1 cellular context compared by ENCODE assay signal in genomic region chr16:20674684-20675487, GRCh38.
TF ChIP-seq lines count a peak whose summit lies in the region.

No MANE protein-coding gene starts in this region.

TF ChIP-seq in HepG2, 621 proteins besides CTCF, POLR2A, EP300 and RAD21 (continued from another document and continues in another):
- TF ChIP-seq, protein P1, sequence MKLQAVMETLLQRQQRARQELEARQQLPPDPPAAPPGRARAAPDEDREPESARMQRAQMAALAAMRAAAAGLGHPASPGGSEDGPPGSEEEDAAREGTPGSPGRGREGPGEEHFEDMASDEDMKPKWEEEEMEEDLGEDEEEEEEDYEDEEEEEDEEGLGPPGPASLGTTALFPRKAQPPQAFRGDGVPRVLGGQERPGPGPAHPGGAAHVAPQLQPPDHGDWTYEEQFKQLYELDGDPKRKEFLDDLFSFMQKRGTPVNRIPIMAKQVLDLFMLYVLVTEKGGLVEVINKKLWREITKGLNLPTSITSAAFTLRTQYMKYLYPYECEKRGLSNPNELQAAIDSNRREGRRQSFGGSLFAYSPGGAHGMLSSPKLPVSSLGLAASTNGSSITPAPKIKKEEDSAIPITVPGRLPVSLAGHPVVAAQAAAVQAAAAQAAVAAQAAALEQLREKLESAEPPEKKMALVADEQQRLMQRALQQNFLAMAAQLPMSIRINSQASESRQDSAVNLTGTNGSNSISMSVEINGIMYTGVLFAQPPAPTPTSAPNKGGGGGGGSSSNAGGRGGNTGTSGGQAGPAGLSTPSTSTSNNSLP (IDR thresholded peaks at IDR 0.05; ENCODE audit: low read depth, low read length): no peak
- TF ChIP-seq ARNT2 (CRISPR knock-in tag; IDR thresholded peaks at IDR 0.05; ENCODE audit: low read depth) (0 out of 2 replicates have a peak, but pooled peaks have one; percentile 15), IKZF5 (CRISPR knock-in tag; IDR thresholded peaks at IDR 0.05) (no peak; the same call in 1 of the 2 replicates), ZMYM3 (CRISPR knock-in tag; IDR thresholded peaks at IDR 0.05) (no peak; the same call in none of the 2 replicates), SMYD3 (CRISPR knock-in tag; IDR thresholded peaks at IDR 0.05) (peak; percentile 95), NBN (conservative IDR thresholded peaks at IDR 0.05) (no peak), NR0B2 (CRISPR knock-in tag; IDR thresholded peaks at IDR 0.05) (peak; percentile 16; the same call in 1 of the 2 replicates), ZNF781 (CRISPR knock-in tag; IDR thresholded peaks at IDR 0.05; ENCODE audit: borderline replicate concordance, not compliant biosample characterization) (no peak), ZNF224 (CRISPR knock-in tag; IDR thresholded peaks at IDR 0.05) (no peak), ZBTB1 (CRISPR knock-in tag; IDR thresholded peaks at IDR 0.05; ENCODE audit: borderline replicate concordance) (no peak; the same call in 1 of the 2 replicates), EHMT2 (IDR thresholded peaks at IDR 0.05; ENCODE audit: borderline replicate concordance, low read depth, low read length) (no peak), TFDP2 (CRISPR knock-in tag; IDR thresholded peaks at IDR 0.05) (peak; percentile 13; the same call in 1 of the 2 replicates), ZNF549 (CRISPR knock-in tag; IDR thresholded peaks at IDR 0.05) (no peak), HDAC2 (CRISPR knock-in tag; IDR thresholded peaks at IDR 0.05) (peak; percentile 30; the same call in 1 of the 2 replicates), TEAD3 (CRISPR knock-in tag; optimal IDR thresholded peaks at IDR 0.05; ENCODE audit: borderline replicate concordance) (peak; percentile 57), ZNF557 (CRISPR knock-in tag; IDR thresholded peaks at IDR 0.05) (no peak), ZNF207 (IDR thresholded peaks at IDR 0.05; ENCODE audit: borderline replicate concordance) (no peak), TOPORS (CRISPR knock-in tag; IDR thresholded peaks at IDR 0.05) (peak; percentile 91), NAIF1 (CRISPR knock-in tag; IDR thresholded peaks at IDR 0.05; ENCODE audit: borderline replicate concordance) (no peak), DNMT1 (CRISPR knock-in tag; IDR thresholded peaks at IDR 0.05) (no peak), ZNF672 (CRISPR knock-in tag; IDR thresholded peaks at IDR 0.05) (no peak), BCL6 (CRISPR knock-in tag; IDR thresholded peaks at IDR 0.05) (no peak), ZIK1 (CRISPR knock-in tag; IDR thresholded peaks at IDR 0.05; ENCODE audit: borderline replicate concordance, low read depth) (no peak), MAX (IDR thresholded peaks at IDR 0.05) (peak; percentile 50; the same call in 1 of the 2 replicates), SRSF9 (IDR thresholded peaks at IDR 0.05; ENCODE audit: borderline replicate concordance, insufficient read depth, low read depth, low read length, poor library complexity, severe bottlenecking) (no peak), HMGA1 (CRISPR knock-in tag; conservative IDR thresholded peaks at IDR 0.05) (no peak), ZNF451 (CRISPR knock-in tag; IDR thresholded peaks at IDR 0.05) (no peak), RARG (CRISPR knock-in tag; IDR thresholded peaks at IDR 0.05; ENCODE audit: low read depth) (no peak), THYN1 (CRISPR knock-in tag; IDR thresholded peaks at IDR 0.05; ENCODE audit: borderline replicate concordance, low read depth) (peak; percentile 69; the same call in 1 of the 2 replicates), MXD1 (CRISPR knock-in tag; IDR thresholded peaks at IDR 0.05) (no peak; the same call in 1 of the 2 replicates), NFRKB (IDR thresholded peaks at IDR 0.05) (no peak), PRDM15 (CRISPR knock-in tag; IDR thresholded peaks at IDR 0.05) (no peak), MIER2 (CRISPR knock-in tag; IDR thresholded peaks at IDR 0.05) (no peak), HOXA5 (CRISPR knock-in tag; IDR thresholded peaks at IDR 0.05) (no peak), CCDC6 (CRISPR knock-in tag; IDR thresholded peaks at IDR 0.05) (no peak), ZSCAN20 (CRISPR knock-in tag; IDR thresholded peaks at IDR 0.05; ENCODE audit: borderline replicate concordance) (no peak), ZNF883 (CRISPR knock-in tag; IDR thresholded peaks at IDR 0.05; ENCODE audit: not compliant biosample characterization) (peak; percentile 87), MYNN (CRISPR knock-in tag; IDR thresholded peaks at IDR 0.05; ENCODE audit: low read depth) (no peak)
- TF ChIP-seq, protein P2, sequence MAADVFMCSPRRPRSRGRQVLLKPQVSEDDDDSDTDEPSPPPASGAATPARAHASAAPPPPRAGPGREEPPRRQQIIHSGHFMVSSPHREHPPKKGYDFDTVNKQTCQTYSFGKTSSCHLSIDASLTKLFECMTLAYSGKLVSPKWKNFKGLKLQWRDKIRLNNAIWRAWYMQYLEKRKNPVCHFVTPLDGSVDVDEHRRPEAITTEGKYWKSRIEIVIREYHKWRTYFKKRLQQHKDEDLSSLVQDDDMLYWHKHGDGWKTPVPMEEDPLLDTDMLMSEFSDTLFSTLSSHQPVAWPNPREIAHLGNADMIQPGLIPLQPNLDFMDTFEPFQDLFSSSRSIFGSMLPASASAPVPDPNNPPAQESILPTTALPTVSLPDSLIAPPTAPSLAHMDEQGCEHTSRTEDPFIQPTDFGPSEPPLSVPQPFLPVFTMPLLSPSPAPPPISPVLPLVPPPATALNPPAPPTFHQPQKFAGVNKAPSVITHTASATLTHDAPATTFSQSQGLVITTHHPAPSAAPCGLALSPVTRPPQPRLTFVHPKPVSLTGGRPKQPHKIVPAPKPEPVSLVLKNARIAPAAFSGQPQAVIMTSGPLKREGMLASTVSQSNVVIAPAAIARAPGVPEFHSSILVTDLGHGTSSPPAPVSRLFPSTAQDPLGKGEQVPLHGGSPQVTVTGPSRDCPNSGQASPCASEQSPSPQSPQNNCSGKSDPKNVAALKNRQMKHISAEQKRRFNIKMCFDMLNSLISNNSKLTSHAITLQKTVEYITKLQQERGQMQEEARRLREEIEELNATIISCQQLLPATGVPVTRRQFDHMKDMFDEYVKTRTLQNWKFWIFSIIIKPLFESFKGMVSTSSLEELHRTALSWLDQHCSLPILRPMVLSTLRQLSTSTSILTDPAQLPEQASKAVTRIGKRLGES (CRISPR knock-in tag; IDR thresholded peaks at IDR 0.05; ENCODE audit: borderline replicate concordance): no peak
- TF ChIP-seq, protein P3, sequence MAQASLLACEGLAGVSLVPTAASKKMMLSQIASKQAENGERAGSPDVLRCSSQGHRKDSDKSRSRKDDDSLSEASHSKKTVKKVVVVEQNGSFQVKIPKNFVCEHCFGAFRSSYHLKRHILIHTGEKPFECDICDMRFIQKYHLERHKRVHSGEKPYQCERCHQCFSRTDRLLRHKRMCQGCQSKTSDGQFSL (CRISPR knock-in tag; IDR thresholded peaks at IDR 0.05): no peak; the same call in 1 of the 2 replicates
- TF ChIP-seq, protein P4, sequence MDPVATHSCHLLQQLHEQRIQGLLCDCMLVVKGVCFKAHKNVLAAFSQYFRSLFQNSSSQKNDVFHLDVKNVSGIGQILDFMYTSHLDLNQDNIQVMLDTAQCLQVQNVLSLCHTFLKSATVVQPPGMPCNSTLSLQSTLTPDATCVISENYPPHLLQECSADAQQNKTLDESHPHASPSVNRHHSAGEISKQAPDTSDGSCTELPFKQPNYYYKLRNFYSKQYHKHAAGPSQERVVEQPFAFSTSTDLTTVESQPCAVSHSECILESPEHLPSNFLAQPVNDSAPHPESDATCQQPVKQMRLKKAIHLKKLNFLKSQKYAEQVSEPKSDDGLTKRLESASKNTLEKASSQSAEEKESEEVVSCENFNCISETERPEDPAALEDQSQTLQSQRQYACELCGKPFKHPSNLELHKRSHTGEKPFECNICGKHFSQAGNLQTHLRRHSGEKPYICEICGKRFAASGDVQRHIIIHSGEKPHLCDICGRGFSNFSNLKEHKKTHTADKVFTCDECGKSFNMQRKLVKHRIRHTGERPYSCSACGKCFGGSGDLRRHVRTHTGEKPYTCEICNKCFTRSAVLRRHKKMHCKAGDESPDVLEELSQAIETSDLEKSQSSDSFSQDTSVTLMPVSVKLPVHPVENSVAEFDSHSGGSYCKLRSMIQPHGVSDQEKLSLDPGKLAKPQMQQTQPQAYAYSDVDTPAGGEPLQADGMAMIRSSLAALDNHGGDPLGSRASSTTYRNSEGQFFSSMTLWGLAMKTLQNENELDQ (CRISPR knock-in tag; IDR thresholded peaks at IDR 0.05; ENCODE audit: borderline replicate concordance): no peak
- TF ChIP-seq, protein P5, sequence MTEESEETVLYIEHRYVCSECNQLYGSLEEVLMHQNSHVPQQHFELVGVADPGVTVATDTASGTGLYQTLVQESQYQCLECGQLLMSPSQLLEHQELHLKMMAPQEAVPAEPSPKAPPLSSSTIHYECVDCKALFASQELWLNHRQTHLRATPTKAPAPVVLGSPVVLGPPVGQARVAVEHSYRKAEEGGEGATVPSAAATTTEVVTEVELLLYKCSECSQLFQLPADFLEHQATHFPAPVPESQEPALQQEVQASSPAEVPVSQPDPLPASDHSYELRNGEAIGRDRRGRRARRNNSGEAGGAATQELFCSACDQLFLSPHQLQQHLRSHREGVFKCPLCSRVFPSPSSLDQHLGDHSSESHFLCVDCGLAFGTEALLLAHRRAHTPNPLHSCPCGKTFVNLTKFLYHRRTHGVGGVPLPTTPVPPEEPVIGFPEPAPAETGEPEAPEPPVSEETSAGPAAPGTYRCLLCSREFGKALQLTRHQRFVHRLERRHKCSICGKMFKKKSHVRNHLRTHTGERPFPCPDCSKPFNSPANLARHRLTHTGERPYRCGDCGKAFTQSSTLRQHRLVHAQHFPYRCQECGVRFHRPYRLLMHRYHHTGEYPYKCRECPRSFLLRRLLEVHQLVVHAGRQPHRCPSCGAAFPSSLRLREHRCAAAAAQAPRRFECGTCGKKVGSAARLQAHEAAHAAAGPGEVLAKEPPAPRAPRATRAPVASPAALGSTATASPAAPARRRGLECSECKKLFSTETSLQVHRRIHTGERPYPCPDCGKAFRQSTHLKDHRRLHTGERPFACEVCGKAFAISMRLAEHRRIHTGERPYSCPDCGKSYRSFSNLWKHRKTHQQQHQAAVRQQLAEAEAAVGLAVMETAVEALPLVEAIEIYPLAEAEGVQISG (CRISPR knock-in tag; IDR thresholded peaks at IDR 0.05): no peak
- TF ChIP-seq, protein P6, sequence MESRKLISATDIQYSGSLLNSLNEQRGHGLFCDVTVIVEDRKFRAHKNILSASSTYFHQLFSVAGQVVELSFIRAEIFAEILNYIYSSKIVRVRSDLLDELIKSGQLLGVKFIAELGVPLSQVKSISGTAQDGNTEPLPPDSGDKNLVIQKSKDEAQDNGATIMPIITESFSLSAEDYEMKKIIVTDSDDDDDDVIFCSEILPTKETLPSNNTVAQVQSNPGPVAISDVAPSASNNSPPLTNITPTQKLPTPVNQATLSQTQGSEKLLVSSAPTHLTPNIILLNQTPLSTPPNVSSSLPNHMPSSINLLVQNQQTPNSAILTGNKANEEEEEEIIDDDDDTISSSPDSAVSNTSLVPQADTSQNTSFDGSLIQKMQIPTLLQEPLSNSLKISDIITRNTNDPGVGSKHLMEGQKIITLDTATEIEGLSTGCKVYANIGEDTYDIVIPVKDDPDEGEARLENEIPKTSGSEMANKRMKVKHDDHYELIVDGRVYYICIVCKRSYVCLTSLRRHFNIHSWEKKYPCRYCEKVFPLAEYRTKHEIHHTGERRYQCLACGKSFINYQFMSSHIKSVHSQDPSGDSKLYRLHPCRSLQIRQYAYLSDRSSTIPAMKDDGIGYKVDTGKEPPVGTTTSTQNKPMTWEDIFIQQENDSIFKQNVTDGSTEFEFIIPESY (CRISPR knock-in tag; IDR thresholded peaks at IDR 0.05): no peak
